Comparison of ENCODE assay signal across 17 cellular contexts in the genomic region with DNA sequence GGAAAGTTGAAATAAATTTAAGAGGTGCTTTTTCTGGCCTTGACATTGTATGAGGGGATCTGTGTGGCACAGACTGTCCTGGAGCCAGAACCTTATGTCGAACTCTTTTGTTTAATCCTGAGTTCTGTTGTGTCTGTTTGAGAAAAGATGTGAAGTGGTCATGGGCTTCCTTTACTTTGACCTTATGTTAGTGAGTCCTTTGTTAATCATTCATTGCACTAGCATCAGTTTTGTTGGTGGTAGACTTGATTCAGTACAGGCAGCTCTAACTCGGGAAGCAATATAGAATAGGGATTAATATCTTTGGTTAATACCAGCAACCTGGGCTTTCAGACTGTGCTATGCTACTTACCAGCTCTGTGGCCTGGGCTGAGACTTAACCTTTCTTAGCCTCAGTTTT.
A peak's percentile ranks its signal among the peaks of the same experiment; 100 is the strongest.
DNase-seq lines count a peak whose midpoint lies in the region; ATAC-seq and TF ChIP-seq lines count a peak whose summit lies in the region.
"Had no signal": no experiment of that assay in that cellular context is flagged by ENCODE, and none has a peak within 500 bp of the region (broad histone marks: within the 10 kb centered on the region; RNA-seq: fewer than 3 reads in every experiment).

No MANE protein-coding gene starts in this region.

- H3K79me2 ChIP-seq in OCI-LY3 (ENCODE audit: low read length) = no peaks in the 10 kb centered on the region

- no peak overlapping the region for H3K9ac ChIP-seq in OCI-LY3 (ENCODE audit: low read length)

- no peak overlapping the region for H2AFZ ChIP-seq in OCI-LY3 (ENCODE audit: low read depth, low read length)
- H2AFZ ChIP-seq: GM23338 had no signal

- peaks cover 4 to 7% (median 6%) of the 10 kb centered on the region in 7 donors for H3K9me3 Mint-ChIP-seq in naive B cell
- H3K9me3 Mint-ChIP-seq: GM23338 had no signal

- H3K4me3 ChIP-seq in OCI-LY3 (ENCODE audit: low read length) (no peak overlapping the region), prostate gland (no peak overlapping the region)
- H3K4me3 ChIP-seq: GM23338 had no signal

- TF ChIP-seq CTCF in OCI-LY3 (IDR thresholded peaks at IDR 0.05; ENCODE audit: low read depth, low read length) = no peak
- TF ChIP-seq CTCF in foreskin keratinocyte (conservative IDR thresholded peaks at IDR 0.05) = no peak
- TF ChIP-seq CTCF in prostate gland (IDR thresholded peaks at IDR 0.05) = no peak

- peaks cover 32 to 43% (median 42%) of the 10 kb centered on the region in 3 donors for H3K4me1 Mint-ChIP-seq in naive B cell
- H3K4me1 Mint-ChIP-seq: CD4-positive, alpha-beta memory T cell had no signal

- H3K9me3 ChIP-seq in OCI-LY3 (ENCODE audit: insufficient read depth, low read length) (no peaks in the 10 kb centered on the region), prostate gland (no peaks in the 10 kb centered on the region)
- H3K9me3 ChIP-seq: BE2C had no signal

- H3K4me2 ChIP-seq in OCI-LY3 (ENCODE audit: low read length) = peak overlapping the region; percentile 39; the same call in 1 of the 2 replicates
- H3K4me2 ChIP-seq: GM23338 had no signal

- H3K4me1 ChIP-seq in OCI-LY3 (ENCODE audit: low read length) (peaks cover 21% of the 10 kb centered on the region), foreskin keratinocyte (no peaks in the 10 kb centered on the region), prostate gland (replicated peaks) (no peaks in the 10 kb centered on the region)
- H3K4me1 ChIP-seq: BE2C had no signal

- ATAC-seq in naive B cell (ENCODE audit: low read depth in 2 of 2) (no peak), foreskin keratinocyte (no peak), GM21390 (IDR thresholded peaks at IDR 0.05; ENCODE audit: unreplicated experiment) (no peak)
- ATAC-seq: GM23338 had no signal

- no peaks in the 10 kb centered on the region for H4K20me1 ChIP-seq in OCI-LY3 (ENCODE audit: insufficient read depth, low read length)

- no peak overlapping the region for H3K4me3 Mint-ChIP-seq in naive B cell
- H3K4me3 Mint-ChIP-seq: CD4-positive, alpha-beta memory T cell; GM23338 had no signal

- H3K27me3 ChIP-seq in OCI-LY3 (ENCODE audit: low read depth, low read length) (no peaks in the 10 kb centered on the region), foreskin keratinocyte (no peaks in the 10 kb centered on the region), prostate gland (replicated peaks; ENCODE audit: insufficient read depth) (no peaks in the 10 kb centered on the region)
- H3K27me3 ChIP-seq: BE2C had no signal

- in situ Hi-C loops in ACHN (cut with HindIII; ENCODE audit: low pct_ligation_motif_present, low pct_unique_long_range_greater_than_20kb, low sequenced_read_pairs) = no loop called here

- peaks cover 9 to 21% of the 10 kb centered on the region in 2 donors for H3K36me3 Mint-ChIP-seq in naive B cell
- H3K36me3 Mint-ChIP-seq: CD4-positive, alpha-beta memory T cell had no signal

- no peak overlapping the region for H3K27ac ChIP-seq in OCI-LY3 (ENCODE audit: low read length)
- H3K27ac ChIP-seq in foreskin keratinocyte = no peak overlapping the region
- no peak overlapping the region for H3K27ac ChIP-seq in prostate gland
- H3K27ac ChIP-seq: C4-2B had no signal

- intact Hi-C loops in prostate gland (cut with DNase I) = no loop called here

- H3K27ac Mint-ChIP-seq in naive B cell = peak overlapping the region; percentile 13 to 96 (median 86)
- H3K27ac Mint-ChIP-seq: CD4-positive, alpha-beta memory T cell; GM23338 had no signal

- peak; percentile 37 for DNase-seq in ACHN
- peak; percentile 4 for DNase-seq in glomerular visceral epithelial cell (ENCODE audit: extremely low spot score)
- DNase-seq in naive B cell = no peak
- DNase-seq in foreskin keratinocyte = no peak
- DNase-seq in MV-4-11 (lab: John Stamatoyannopoulos, UW) = no peak
- no peak for DNase-seq in prostate gland (ENCODE audit: low spot score)
- DNase-seq: 8988T; BE2C; CD4-positive, alpha-beta memory T cell; DMS153; DMS79 treated with DMSO at 0.1 percent for 48 hours; GDM1; H7 had no signal

- no peak for TF ChIP-seq POLR2A in prostate gland (IDR thresholded peaks at IDR 0.05)

- no peaks in the 10 kb centered on the region for H3K36me3 ChIP-seq in OCI-LY3 (replicated peaks; ENCODE audit: low read depth, low read length)
- no peaks in the 10 kb centered on the region for H3K36me3 ChIP-seq in prostate gland
- H3K36me3 ChIP-seq: BE2C had no signal

- no peaks in the 10 kb centered on the region for H3K27me3 Mint-ChIP-seq in naive B cell
- H3K27me3 Mint-ChIP-seq: CD4-positive, alpha-beta memory T cell had no signal

- 84% methylated on average over 2 of the region's 2 CpGs for WGBS in prostate gland

Comparison
In these comparisons a context has a peak if more than half of its experiments do, and no peak if none do; other contexts are left out.
1. DNase-seq: peak in ACHN (single experiment) and glomerular visceral epithelial cell (single experiment); none in naive B cell (single experiment), foreskin keratinocyte (0 of 2), MV-4-11 (single experiment) and prostate gland (single experiment).